ENCODE assay signal across 2 cellular contexts in genomic region chr12:112868459-112869041, GRCh38.
A peak's percentile ranks its signal among the peaks of the same experiment; 100 is the strongest.
TF ChIP-seq lines count a peak whose summit lies in the region.

No MANE protein-coding gene starts in this region.

TF ChIP-seq in SK-N-SH, 30 proteins besides CTCF, POLR2A, EP300 and RAD21:
- TF ChIP-seq REST (IDR thresholded peaks at IDR 0.05; ENCODE audit: low read depth, low read length) (peak; percentile 86), TCF12 (IDR thresholded peaks at IDR 0.05) (no peak)

TF ChIP-seq in SK-N-SH treated with all-trans-retinoic acid at 6 μM for 48 hours, 23 proteins besides CTCF, POLR2A, EP300 and RAD21 (continued from another document):
- TF ChIP-seq CREB5 (CRISPR knock-in tag; IDR thresholded peaks at IDR 0.05; ENCODE audit: low read depth) (no peak), ISL1 (CRISPR knock-in tag; IDR thresholded peaks at IDR 0.05) (no peak), RARB (CRISPR knock-in tag; IDR thresholded peaks at IDR 0.05) (no peak), PPARA (CRISPR knock-in tag; IDR thresholded peaks at IDR 0.05; ENCODE audit: borderline replicate concordance) (no peak), TSHZ2 (CRISPR knock-in tag; IDR thresholded peaks at IDR 0.05) (no peak), ARNTL (CRISPR knock-in tag; IDR thresholded peaks at IDR 0.05; ENCODE audit: borderline replicate concordance, low read depth) (no peak), SNAI2 (CRISPR knock-in tag; IDR thresholded peaks at IDR 0.05) (no peak), PATZ1 (CRISPR knock-in tag; IDR thresholded peaks at IDR 0.05; ENCODE audit: borderline replicate concordance) (no peak)
